In genomic region chr12:6854036-6854435, GRCh38 we compare ENCODE assay signal across 11 cellular contexts. TPM values are rescaled to one million over a fixed set of nuclear protein-coding genes. Genes with fewer than 3 reads are reported as not detected.
DNase-seq lines count a peak whose midpoint lies in the region; ATAC-seq and TF ChIP-seq lines count a peak whose summit lies in the region.
"Had no signal": no experiment of that assay in that cellular context is flagged by ENCODE, and none has a peak within 500 bp of the region (broad histone marks: within the 10 kb centered on the region; RNA-seq: fewer than 3 reads in every experiment).

No MANE protein-coding gene starts in this region.

- H3K27ac ChIP-seq in gastroesophageal sphincter: peak overlapping the region in 3 of 4 donors; percentile 87 to 98 (median 97)
- H3K27ac ChIP-seq in stomach smooth muscle (ENCODE audit: low read length): peak overlapping the region; percentile 96
- H3K27ac ChIP-seq: upper lobe of right lung had no signal

- H3K9me3 ChIP-seq in gastroesophageal sphincter (no peaks in the 10 kb centered on the region), stomach smooth muscle (ENCODE audit: control insufficient read depth in 2 of 2, low read length in 2 of 2) (no peaks in the 10 kb centered on the region)
- H3K9me3 ChIP-seq: upper lobe of right lung had no signal

- no peak for ATAC-seq in gastroesophageal sphincter
- no peak for ATAC-seq in stimulated activated memory B cell treated with anti-CD40 and anti-IgM and Interleukin-4, amounts not matched to agents 10 μg/mL and 1 μg/mL and 100 μg/mL, for 72 hours
- ATAC-seq: upper lobe of right lung had no signal

- peak overlapping the region; percentile 86 for H3K4me3 Mint-ChIP-seq in activated naive CD4-positive, alpha-beta T cell treated with anti-CD3 and anti-CD28 coated beads for 36 hours
- H3K4me3 Mint-ChIP-seq in activated T-helper 1 cell treated with anti-CD3 and anti-CD28 coated beads, Interleukin-12 subunit alpha, Interleukin-12 subunit beta, Interleukin-2, Interleukin-4 antibody, amounts not matched to agents 30 ng/mL and 10 ng/mL and 1 ng/mL, durations not matched to agents 14 hours and 24 hours and 36 hours: peak overlapping the region; percentile 91
- H3K4me3 Mint-ChIP-seq in stimulated activated memory B cell treated with anti-CD40 and anti-IgM and Interleukin-4, amounts not matched to agents 10 μg/mL and 1 μg/mL and 100 μg/mL, for 72 hours: no peak overlapping the region

- H3K4me1 Mint-ChIP-seq in activated naive CD4-positive, alpha-beta T cell treated with anti-CD3 and anti-CD28 coated beads for 36 hours (ENCODE audit: low read depth): peaks cover 34% of the 10 kb centered on the region
- H3K4me1 Mint-ChIP-seq in activated T-helper 1 cell treated with anti-CD3 and anti-CD28 coated beads, Interleukin-12 subunit alpha, Interleukin-12 subunit beta, Interleukin-2, Interleukin-4 antibody, amounts not matched to agents 30 ng/mL and 10 ng/mL and 1 ng/mL, durations not matched to agents 14 hours and 24 hours and 36 hours (ENCODE audit: low read depth): peaks cover 41% of the 10 kb centered on the region
- peaks cover 39% of the 10 kb centered on the region for H3K4me1 Mint-ChIP-seq in stimulated activated memory B cell treated with anti-CD40 and anti-IgM and Interleukin-4, amounts not matched to agents 10 μg/mL and 1 μg/mL and 100 μg/mL, for 72 hours

- no peaks in the 10 kb centered on the region for H3K27me3 Mint-ChIP-seq in activated naive CD4-positive, alpha-beta T cell treated with anti-CD3 and anti-CD28 coated beads for 36 hours (ENCODE audit: low read depth)
- peaks cover 2% of the 10 kb centered on the region for H3K27me3 Mint-ChIP-seq in activated T-helper 1 cell treated with anti-CD3 and anti-CD28 coated beads, Interleukin-12 subunit alpha, Interleukin-12 subunit beta, Interleukin-2, Interleukin-4 antibody, amounts not matched to agents 30 ng/mL and 10 ng/mL and 1 ng/mL, durations not matched to agents 14 hours and 24 hours and 36 hours (ENCODE audit: insufficient read depth)
- no peaks in the 10 kb centered on the region for H3K27me3 Mint-ChIP-seq in stimulated activated memory B cell treated with anti-CD40 and anti-IgM and Interleukin-4, amounts not matched to agents 10 μg/mL and 1 μg/mL and 100 μg/mL, for 72 hours

- H3K36me3 ChIP-seq in gastroesophageal sphincter (peaks cover 0 to 46% of the 10 kb centered on the region in 2 donors), stomach smooth muscle (ENCODE audit: control insufficient read depth in 2 of 2, insufficient read depth in 2 of 2, low read length in 2 of 2) (peaks cover 34 to 36% of the 10 kb centered on the region in 2 donors)

- CTCF ChIA-PET in activated naive CD4-positive, alpha-beta T cell treated with anti-CD3 and anti-CD28 coated beads for 36 hours (lab: Charles Lee): interaction anchor here (0.7 to 4.0 kb wide), 7 partner anchors 9 to 84 kb away, joined by 3 to 24 read pairs (median 6); partner anchors contain the start of gene SPSB2

- intact Hi-C loops in activated naive CD4-positive, alpha-beta T cell treated with anti-CD3 and anti-CD28 coated beads for 36 hours (cut with micrococcal nuclease): loop anchor here (5.0 kb wide), 3 partner anchors 253 to 517 kb away; partner anchors contain the start of genes C1RL and VAMP1
- intact Hi-C loops in activated T-helper 1 cell treated with anti-CD3 and anti-CD28 coated beads, Interleukin-12 subunit alpha, Interleukin-12 subunit beta, Interleukin-2, Interleukin-4 antibody, amounts not matched to agents 30 ng/mL and 10 ng/mL and 1 ng/mL, durations not matched to agents 14 hours and 24 hours and 36 hours (cut with micrococcal nuclease): loop anchor here (5.0 kb wide), 1 partner anchor 253 kb away; the partner anchor contains the start of gene C1RL

- H3K36me3 Mint-ChIP-seq in activated naive CD4-positive, alpha-beta T cell treated with anti-CD3 and anti-CD28 coated beads for 36 hours (ENCODE audit: low read depth): peaks cover 28% of the 10 kb centered on the region
- peaks cover 29% of the 10 kb centered on the region for H3K36me3 Mint-ChIP-seq in activated T-helper 1 cell treated with anti-CD3 and anti-CD28 coated beads, Interleukin-12 subunit alpha, Interleukin-12 subunit beta, Interleukin-2, Interleukin-4 antibody, amounts not matched to agents 30 ng/mL and 10 ng/mL and 1 ng/mL, durations not matched to agents 14 hours and 24 hours and 36 hours (ENCODE audit: low read depth)
- peaks cover 42% of the 10 kb centered on the region for H3K36me3 Mint-ChIP-seq in stimulated activated memory B cell treated with anti-CD40 and anti-IgM and Interleukin-4, amounts not matched to agents 10 μg/mL and 1 μg/mL and 100 μg/mL, for 72 hours

- H3K27me3 ChIP-seq in gastroesophageal sphincter: no peaks in the 10 kb centered on the region
- H3K27me3 ChIP-seq in stomach smooth muscle (ENCODE audit: control insufficient read depth in 1 of 2, insufficient read depth in 2 of 2, low read length in 2 of 2): no peaks in the 10 kb centered on the region
- H3K27me3 ChIP-seq: upper lobe of right lung had no signal

- no peak for TF ChIP-seq CTCF in gastroesophageal sphincter (IDR thresholded peaks at IDR 0.05)

- H3K4me1 ChIP-seq in gastroesophageal sphincter: peaks cover 0 to 34% (median 10%) of the 10 kb centered on the region in 3 donors
- peaks cover 25% of the 10 kb centered on the region for H3K4me1 ChIP-seq in stomach smooth muscle (ENCODE audit: control insufficient read depth, insufficient read depth, low read length)

- no peaks in the 10 kb centered on the region for H3K9me3 Mint-ChIP-seq in activated naive CD4-positive, alpha-beta T cell treated with anti-CD3 and anti-CD28 coated beads for 36 hours
- H3K9me3 Mint-ChIP-seq in activated T-helper 1 cell treated with anti-CD3 and anti-CD28 coated beads, Interleukin-12 subunit alpha, Interleukin-12 subunit beta, Interleukin-2, Interleukin-4 antibody, amounts not matched to agents 30 ng/mL and 10 ng/mL and 1 ng/mL, durations not matched to agents 14 hours and 24 hours and 36 hours: no peaks in the 10 kb centered on the region
- no peaks in the 10 kb centered on the region for H3K9me3 Mint-ChIP-seq in stimulated activated memory B cell treated with anti-CD40 and anti-IgM and Interleukin-4, amounts not matched to agents 10 μg/mL and 1 μg/mL and 100 μg/mL, for 72 hours

- peak overlapping the region in 1 of 2 donors; percentile 43 for H3K9ac ChIP-seq in stomach smooth muscle (ENCODE audit: low read length in 2 of 2)

- no peak for TF ChIP-seq EP300 in gastroesophageal sphincter (IDR thresholded peaks at IDR 0.05)

- peak overlapping the region; percentile 93 for H3K27ac Mint-ChIP-seq in activated naive CD4-positive, alpha-beta T cell treated with anti-CD3 and anti-CD28 coated beads for 36 hours
- peak overlapping the region; percentile 96 for H3K27ac Mint-ChIP-seq in activated T-helper 1 cell treated with anti-CD3 and anti-CD28 coated beads, Interleukin-12 subunit alpha, Interleukin-12 subunit beta, Interleukin-2, Interleukin-4 antibody, amounts not matched to agents 30 ng/mL and 10 ng/mL and 1 ng/mL, durations not matched to agents 14 hours and 24 hours and 36 hours
- H3K27ac Mint-ChIP-seq in stimulated activated memory B cell treated with anti-CD40 and anti-IgM and Interleukin-4, amounts not matched to agents 10 μg/mL and 1 μg/mL and 100 μg/mL, for 72 hours: no peak overlapping the region

- no peak for TF ChIP-seq POLR2A in gastroesophageal sphincter (IDR thresholded peaks at IDR 0.05)

- WGBS in gastroesophageal sphincter (ENCODE audit: low coverage in 1 of 2), 2 donors: 66 to 67% methylated on average over 3 to 4 of the region's 6 CpGs

- no peak for DNase-seq in activated naive CD4-positive, alpha-beta T cell treated with anti-CD3 and anti-CD28 coated beads for 36 hours
- DNase-seq in activated naive CD4-positive, alpha-beta T cell (lab: John Stamatoyannopoulos, UW): no peak
- no peak for DNase-seq in activated T-helper 1 cell treated with anti-CD3 and anti-CD28 coated beads, Interleukin-12 subunit alpha, Interleukin-12 subunit beta, Interleukin-2, Interleukin-4 antibody, amounts not matched to agents 30 ng/mL and 10 ng/mL and 1 ng/mL, durations not matched to agents 14 hours and 24 hours and 36 hours (ENCODE audit: low spot score)
- DNase-seq in NCI-H446 (lab: John Stamatoyannopoulos, UW): no peak
- DNase-seq in activated CD4-positive, CD25-positive, alpha-beta regulatory T cell treated with anti-CD3 and anti-CD28 coated beads, Interleukin-2, amount 50 U/mL, for 72 hours: no peak
- DNase-seq: GF-D8, NCI-H345, upper lobe of right lung had no signal

- H3K4me3 ChIP-seq in gastroesophageal sphincter (no peak overlapping the region), stomach smooth muscle (ENCODE audit: low read length in 2 of 2) (no peak overlapping the region)
- H3K4me3 ChIP-seq: upper lobe of right lung had no signal

RNA-seq across cellular contexts. Expression of gene USP5, which starts 2.1 kb away (rescaled TPM):
- total RNA-seq in activated naive CD4-positive, alpha-beta T cell treated with anti-CD3 and anti-CD28 coated beads for 36 hours: 100 to 1,000 TPM; 115 to 123 TPM
- 116 and 127 TPM in 2 replicates for total RNA-seq in activated T-helper 1 cell treated with anti-CD3 and anti-CD28 coated beads, Interleukin-12 subunit alpha, Interleukin-12 subunit beta, Interleukin-2, Interleukin-4 antibody, amounts not matched to agents 30 ng/mL and 10 ng/mL and 1 ng/mL, durations not matched to agents 14 hours and 24 hours and 36 hours
- 10 to 100 TPM; 43.4 to 70.9 (median 65.0) TPM for total RNA-seq in gastroesophageal sphincter

RNA-seq across cellular contexts. Expression of gene CDCA3, which starts 3.0 kb away (rescaled TPM):
- 100 to 1,000 TPM; 106 to 108 TPM for total RNA-seq in activated naive CD4-positive, alpha-beta T cell treated with anti-CD3 and anti-CD28 coated beads for 36 hours
- total RNA-seq in activated T-helper 1 cell treated with anti-CD3 and anti-CD28 coated beads, Interleukin-12 subunit alpha, Interleukin-12 subunit beta, Interleukin-2, Interleukin-4 antibody, amounts not matched to agents 30 ng/mL and 10 ng/mL and 1 ng/mL, durations not matched to agents 14 hours and 24 hours and 36 hours: 27.2 and 32.5 TPM in 2 replicates
- 1 to 10 TPM; 1.1 to 5.9 (median 1.4) TPM for total RNA-seq in gastroesophageal sphincter

RNA-seq across cellular contexts. Expression of gene TPI1, which starts 13.3 kb away (rescaled TPM):
- 1,000 to 10,000 TPM; 1,222 to 1,282 TPM for total RNA-seq in activated naive CD4-positive, alpha-beta T cell treated with anti-CD3 and anti-CD28 coated beads for 36 hours
- total RNA-seq in activated T-helper 1 cell treated with anti-CD3 and anti-CD28 coated beads, Interleukin-12 subunit alpha, Interleukin-12 subunit beta, Interleukin-2, Interleukin-4 antibody, amounts not matched to agents 30 ng/mL and 10 ng/mL and 1 ng/mL, durations not matched to agents 14 hours and 24 hours and 36 hours: 1,427 and 1,438 TPM in 2 replicates
- 100 to 1,000 TPM; 324 to 473 (median 392) TPM for total RNA-seq in gastroesophageal sphincter

RNA-seq across cellular contexts. Expression of gene GNB3, which starts 13.3 kb away (rescaled TPM):
- total RNA-seq in activated naive CD4-positive, alpha-beta T cell treated with anti-CD3 and anti-CD28 coated beads for 36 hours: under 1 TPM; 0.48 to 0.54 TPM
- total RNA-seq in activated T-helper 1 cell treated with anti-CD3 and anti-CD28 coated beads, Interleukin-12 subunit alpha, Interleukin-12 subunit beta, Interleukin-2, Interleukin-4 antibody, amounts not matched to agents 30 ng/mL and 10 ng/mL and 1 ng/mL, durations not matched to agents 14 hours and 24 hours and 36 hours: 1.6 and 1.7 TPM in 2 replicates
- 1 to 10 TPM in 3 of 4 donors, under 1 TPM in 1; 0.45 to 1.8 (median 1.3) TPM for total RNA-seq in gastroesophageal sphincter

RNA-seq across cellular contexts. Expression of gene SPSB2, which starts 19.1 kb away (rescaled TPM):
- total RNA-seq in activated naive CD4-positive, alpha-beta T cell treated with anti-CD3 and anti-CD28 coated beads for 36 hours: 1 to 10 TPM; 2.6 to 2.8 TPM
- 3.4 and 4.7 TPM in 2 replicates for total RNA-seq in activated T-helper 1 cell treated with anti-CD3 and anti-CD28 coated beads, Interleukin-12 subunit alpha, Interleukin-12 subunit beta, Interleukin-2, Interleukin-4 antibody, amounts not matched to agents 30 ng/mL and 10 ng/mL and 1 ng/mL, durations not matched to agents 14 hours and 24 hours and 36 hours
- 10 to 100 TPM in 1 of 4 donors, 1 to 10 TPM in 3; 7.4 to 10.7 (median 8.1) TPM for total RNA-seq in gastroesophageal sphincter
